8 cellular contexts compared by ENCODE assay signal in genomic region chr15:38453971-38454686, GRCh38. TPM values are rescaled to one million over a fixed set of nuclear protein-coding genes. Genes with fewer than 3 reads are reported as not detected.
DNase-seq lines count a peak whose midpoint lies in the region; FAIRE-seq and TF ChIP-seq lines count a peak whose summit lies in the region.

Gene FAM98B, plus strand, starts transcription at chr15:38454127. Its CDS starts 35 bp downstream, at chr15:38454162.

- peak; percentile 73 for FAIRE-seq in endometrium (lab: Jason Lieb, UNC)

- peak within 1 kb of the TSS; percentile 73 for H3K4me3 ChIP-seq in Caco-2 (ENCODE audit: low read depth, low read length)
- H3K4me3 ChIP-seq in NT2/D1 (ENCODE audit: insufficient read length, low read depth): peak within 1 kb of the TSS; percentile 89
- peak within 1 kb of the TSS; percentile 88 for H3K4me3 ChIP-seq in mesodermal cell (ENCODE audit: extremely low read depth, insufficient read depth, low read length, poor library complexity, severe bottlenecking)

- TSS peak; percentile 79 for BruUV-seq in Caco-2 (replicated peaks; lab: Mats Ljungman, UMichigan)

- H3K9me3 ChIP-seq in Caco-2 (no peaks in the 10 kb centered on the region), NT2/D1 (ENCODE audit: insufficient read depth, low read length) (no peaks in the 10 kb centered on the region), mesodermal cell (ENCODE audit: control insufficient read depth, low read length) (no peaks in the 10 kb centered on the region)

- peak within 1 kb of the TSS; percentile 79 for H3K27ac ChIP-seq in mesodermal cell (ENCODE audit: low read depth, low read length, severe bottlenecking)

- H3K4me3 Mint-ChIP-seq in Caco-2 (ENCODE audit: unreplicated experiment): peak within 1 kb of the TSS; percentile 76

- POLR2A ChIA-PET in Caco-2 (lab: Charles Lee): interaction anchor here (0.5 to 2.5 kb wide), 4 partner anchors 13 to 419 kb away, joined by 3 to 38 read pairs (median 6); no protein-coding TSS in a partner anchor

- H3K9me3 Mint-ChIP-seq in Caco-2 (ENCODE audit: unreplicated experiment): no peaks in the 10 kb centered on the region

- H3K27me3 ChIP-seq in Caco-2 (replicated peaks; ENCODE audit: control insufficient read depth, insufficient read depth, low read length) (no peaks in the 10 kb centered on the region), NT2/D1 (ENCODE audit: insufficient read depth, insufficient read length) (no peaks in the 10 kb centered on the region)

- peaks cover 19% of the 10 kb centered on the region; the same call in 1 of the 2 replicates for H3K4me1 ChIP-seq in Caco-2
- H3K4me1 ChIP-seq in NT2/D1 (ENCODE audit: insufficient read depth, insufficient read length): no peaks in the 10 kb centered on the region
- peaks cover 5% of the 10 kb centered on the region for H3K4me1 ChIP-seq in mesodermal cell (ENCODE audit: control insufficient read depth, insufficient read depth, low read length, poor library complexity, severe bottlenecking)

- CTCF ChIA-PET in Caco-2 (lab: Charles Lee): interaction anchor here (0.6 to 2.6 kb wide), 6 partner anchors 14 to 357 kb away, joined by 3 to 33 read pairs (median 6); no protein-coding TSS in a partner anchor

- no peaks in the 10 kb centered on the region for H3K4me1 Mint-ChIP-seq in Caco-2 (ENCODE audit: low read depth, unreplicated experiment)

- H3K36me3 ChIP-seq in Caco-2 (ENCODE audit: control insufficient read depth, insufficient read depth, low read length) (no peaks in the 10 kb centered on the region), NT2/D1 (ENCODE audit: insufficient read depth, insufficient read length, low read length) (peaks cover 19% of the 10 kb centered on the region), mesodermal cell (ENCODE audit: control insufficient read depth, insufficient read depth, low read length) (peaks cover 6% of the 10 kb centered on the region)

- DNase-seq in Caco-2 (peak; percentile 90 to 95), GM20000 (ENCODE audit: low spot score) (peak; percentile 77), HT-29 (ENCODE audit: low spot score) (peak; percentile 97), NT2/D1 (ENCODE audit: low read depth, low spot score) (peak; percentile 73)
- peak; percentile 76 for DNase-seq in activated CD8-positive, alpha-beta memory T cell treated with anti-CD3 and anti-CD28 coated beads, Interleukin-2, amount 50 U/mL, for 24 hours (ENCODE audit: extremely low read depth)
- peak; percentile 70 to 76 for DNase-seq in stimulated activated CD8-positive, alpha-beta memory T cell treated with anti-CD3 and anti-CD28 coated beads, Interleukin-15, amount 100 ng/mL, for 4 hours (ENCODE audit: low read depth in 2 of 2)

- peak in 1 of 2 experiments; percentile 1 for TF ChIP-seq CTCF in Caco-2 (IDR thresholded peaks at IDR 0.05; ENCODE audit: insufficient read depth in 1 of 2, low read depth in 1 of 2, low read length in 1 of 2, severe bottlenecking in 1 of 2, unreplicated experiment in 1 of 2)
- no peak for TF ChIP-seq CTCF in GM20000 (IDR thresholded peaks at IDR 0.05; ENCODE audit: extremely low read depth, missing control alignments)

- H3K36me3 Mint-ChIP-seq in Caco-2 (ENCODE audit: insufficient read depth, unreplicated experiment): peaks cover 8% of the 10 kb centered on the region

- H3K27me3 Mint-ChIP-seq in Caco-2 (ENCODE audit: insufficient read depth, unreplicated experiment): no peaks in the 10 kb centered on the region

- peak within 1 kb of the TSS; percentile 93 for H3K27ac Mint-ChIP-seq in Caco-2 (ENCODE audit: unreplicated experiment)

- WGBS in mesodermal cell (ENCODE audit: insufficient coverage in 2 of 2), 2 experiments: 1% methylated on average over 20 to 34 of the region's 48 CpGs

- intact Hi-C loops in Caco-2 (cut with micrococcal nuclease; ENCODE audit: unreplicated experiment): loop anchor here (1.0 kb wide), 1 partner anchor 14 kb away; no protein-coding TSS in a partner anchor

- H3K9ac ChIP-seq in NT2/D1 (ENCODE audit: insufficient read length, low read depth): peak within 1 kb of the TSS; percentile 92

RNA-seq across cellular contexts. Expression of gene FAM98B, which starts in this region (rescaled TPM):
- 45.9 and 47.2 TPM in 2 replicates for total RNA-seq in Caco-2 (2022)
- total RNA-seq in HT-29 (2014; rRNA removed; shearing (Covaris generic)): 4.3 and 12.3 TPM in 2 replicates
- 34.4 TPM for polyA plus RNA-seq in mesodermal cell (2013, experiment 1 of 2)
- 52.0 TPM for polyA plus RNA-seq in mesodermal cell (2013, experiment 2 of 2)

Comparison
In these comparisons a context has a peak if more than half of its experiments do, and no peak if none do; other contexts are left out.
1. Peak in every context shown above with its lines: DNase-seq, H3K4me3 ChIP-seq and H3K27ac ChIP-seq.